1 cellular context compared by ENCODE assay signal in the genomic region with DNA sequence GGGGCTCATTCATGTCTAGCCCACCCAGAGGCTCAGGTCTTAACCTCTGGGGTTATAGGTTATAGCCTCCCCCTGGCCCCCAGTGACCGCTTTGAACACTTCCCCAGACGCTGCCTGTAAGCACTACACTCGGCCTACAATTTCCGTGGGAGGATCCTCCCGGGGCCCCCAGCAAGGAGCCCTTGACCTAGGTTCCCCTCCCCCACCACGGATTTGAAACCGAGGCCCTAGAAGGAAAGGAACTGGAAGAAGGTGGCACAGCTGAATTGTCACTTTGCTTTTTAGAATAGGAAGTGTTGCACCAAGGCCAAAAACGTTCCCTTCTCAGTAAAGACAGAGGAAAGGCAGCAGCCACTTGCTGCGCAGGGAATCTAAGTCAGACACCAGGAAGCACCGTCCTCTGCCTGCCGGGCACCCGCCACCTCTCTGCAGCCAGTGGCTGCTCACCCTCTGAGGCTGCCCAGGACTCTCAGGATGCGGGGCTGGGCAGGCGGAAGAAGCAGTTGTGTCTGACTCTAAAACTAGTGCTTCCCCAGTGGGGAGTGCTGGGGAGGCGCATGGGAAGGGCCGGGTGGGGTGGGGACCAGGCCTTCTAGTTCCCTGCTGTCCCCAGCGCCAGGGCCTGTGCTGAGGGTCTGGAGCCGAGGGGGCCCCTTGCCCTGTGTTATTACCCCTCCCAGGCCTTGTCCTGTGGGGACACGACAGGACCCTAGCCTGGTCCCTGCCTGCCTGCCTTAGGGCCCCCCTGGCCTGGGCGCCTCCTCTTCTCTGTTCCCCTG.
TF ChIP-seq lines count a peak whose summit lies in the region.

No MANE protein-coding gene starts in this region.

TF ChIP-seq in HepG2, 621 proteins besides CTCF, POLR2A, EP300 and RAD21:
- TF ChIP-seq SIX4 (CRISPR knock-in tag; IDR thresholded peaks at IDR 0.05) (no peak), ZNF616 (CRISPR knock-in tag; IDR thresholded peaks at IDR 0.05; ENCODE audit: low read depth) (no peak), HNRNPL (IDR thresholded peaks at IDR 0.05; ENCODE audit: low read depth, low read length) (no peak), THYN1 (CRISPR knock-in tag; IDR thresholded peaks at IDR 0.05; ENCODE audit: borderline replicate concordance, low read depth) (no peak), ZKSCAN1 (IDR thresholded peaks at IDR 0.05; ENCODE audit: low read length) (no peak)
